In genomic region chr18:55069497-55069896, GRCh38 we compare ENCODE assay signal across 13 cellular contexts.
DNase-seq lines count a peak whose midpoint lies in the region; ATAC-seq and TF ChIP-seq lines count a peak whose summit lies in the region.
"Had no signal": no experiment of that assay in that cellular context is flagged by ENCODE, and none has a peak within 500 bp of the region (broad histone marks: within the 10 kb centered on the region; RNA-seq: fewer than 3 reads in every experiment).

No MANE protein-coding gene starts in this region.

- intact Hi-C loops in mucosa of descending colon (cut with DNase I, micrococcal nuclease) = no loop called here
- intact Hi-C loops in psoas muscle (cut with DNase I) = no loop called here

- no peak for DNase-seq in mucosa of descending colon
- no peak for DNase-seq in DMS79 (lab: John Stamatoyannopoulos, UW)
- DNase-seq in retina = no peak
- no peak for DNase-seq in COLO829 (ENCODE audit: low spot score)
- no peak for DNase-seq in psoas muscle
- DNase-seq: NCI-H2171 treated with DMSO at 0.1 percent for 48 hours, spleen had no signal

- no peaks in the 10 kb centered on the region for H3K9me3 ChIP-seq in mucosa of descending colon
- H3K9me3 ChIP-seq in psoas muscle = no peaks in the 10 kb centered on the region
- H3K9me3 ChIP-seq: spleen had no signal

- H3K4me1 ChIP-seq in mucosa of descending colon (ENCODE audit: low read depth) = no peaks in the 10 kb centered on the region
- H3K4me1 ChIP-seq in psoas muscle = no peaks in the 10 kb centered on the region

- peak; percentile 85 for ATAC-seq in GM18873 (IDR thresholded peaks at IDR 0.05; ENCODE audit: low FRiP score, unreplicated experiment)
- peak; percentile 75 for ATAC-seq in GM21576 (IDR thresholded peaks at IDR 0.05; ENCODE audit: unreplicated experiment)
- peak; percentile 54 for ATAC-seq in HG03103 (IDR thresholded peaks at IDR 0.05; ENCODE audit: low read depth, unreplicated experiment)
- peak; percentile 20 for ATAC-seq in mucosa of descending colon
- no peak for ATAC-seq in psoas muscle
- ATAC-seq: natural killer cell treated with Interleukin-12 subunit alpha and Interleukin-12 subunit beta and Interleukin-15 and Interleukin-18, amount 100 ng/mL, for 72 hours; Right ventricle myocardium inferior; WTC11 had no signal

- no peak overlapping the region for H3K27ac ChIP-seq in psoas muscle
- H3K27ac ChIP-seq: spleen had no signal

- 91 to 95% (median 92%) methylated on average over 6 of the region's 6 CpGs for WGBS in psoas muscle, 3 donors

- H3K4me3 ChIP-seq in mucosa of descending colon (no peak overlapping the region), psoas muscle (no peak overlapping the region)
- H3K4me3 ChIP-seq: spleen had no signal

- H3K27me3 ChIP-seq in psoas muscle (ENCODE audit: insufficient read depth in 3 of 3, low read length in 2 of 3) = no peaks in the 10 kb centered on the region
- H3K27me3 ChIP-seq: spleen had no signal

- no peaks in the 10 kb centered on the region for H3K36me3 ChIP-seq in mucosa of descending colon (ENCODE audit: low read depth)
- H3K36me3 ChIP-seq in psoas muscle (ENCODE audit: insufficient read depth in 1 of 2, low read depth in 1 of 2) = no peaks in the 10 kb centered on the region
- H3K36me3 ChIP-seq: spleen had no signal

- TF ChIP-seq CTCF in mucosa of descending colon (IDR thresholded peaks at IDR 0.05) (no peak), psoas muscle (IDR thresholded peaks at IDR 0.05) (no peak)

Comparison
In these comparisons a context has a peak if more than half of its experiments do, and no peak if none do; other contexts are left out.
1. ATAC-seq: peak in GM18873 (single experiment), GM21576 (single experiment), HG03103 (single experiment) and mucosa of descending colon (single experiment); none in psoas muscle (0 of 4).